Comparison of ENCODE assay signal across 24 cellular contexts in the genomic region with DNA sequence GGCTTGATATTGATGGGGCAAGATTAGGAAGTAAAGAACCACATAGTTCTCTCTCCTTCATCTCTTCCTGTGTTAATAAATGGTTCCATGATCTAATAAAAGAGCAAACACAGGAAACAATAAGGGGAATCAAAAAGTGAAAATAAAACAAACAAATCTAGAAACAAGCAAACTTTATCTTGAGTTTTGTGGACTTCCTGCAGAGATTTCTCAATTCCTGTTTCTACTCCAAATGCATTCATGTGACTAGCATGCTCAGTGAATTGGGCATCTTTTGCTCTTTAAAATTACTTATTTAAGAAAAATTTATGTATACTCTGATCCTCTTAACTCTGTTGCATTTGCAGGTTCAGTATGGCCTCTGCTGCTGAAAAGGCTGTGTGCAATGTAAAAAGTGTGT.
DNase-seq lines count a peak whose midpoint lies in the region; ATAC-seq and TF ChIP-seq lines count a peak whose summit lies in the region.
"Had no signal": no experiment of that assay in that cellular context is flagged by ENCODE, and none has a peak within 500 bp of the region (broad histone marks: within the 10 kb centered on the region; RNA-seq: fewer than 3 reads in every experiment).

No MANE protein-coding gene starts in this region.

- CTCF ChIA-PET in Caco-2 (lab: Charles Lee): no interaction called here

- peaks cover 5 to 31% (median 5%) of the 10 kb centered on the region in 3 donors for H3K4me1 Mint-ChIP-seq in naive B cell
- no peaks in the 10 kb centered on the region for H3K4me1 Mint-ChIP-seq in Caco-2 (ENCODE audit: low read depth, unreplicated experiment)
- H3K4me1 Mint-ChIP-seq: activated naive CD4-positive, alpha-beta T cell treated with anti-CD3 and anti-CD28 coated beads, Interleukin-2, amount 50 U/mL, for 24 hours; neural crest cell had no signal

- no peak for TF ChIP-seq CTCF in gastroesophageal sphincter (IDR thresholded peaks at IDR 0.05)
- no peak for TF ChIP-seq CTCF in Caco-2 (IDR thresholded peaks at IDR 0.05; ENCODE audit: insufficient read depth in 1 of 2, low read depth in 1 of 2, low read length in 1 of 2, severe bottlenecking in 1 of 2, unreplicated experiment in 1 of 2)

- POLR2A ChIA-PET in Caco-2 (lab: Charles Lee): no interaction called here

- BruUV-seq in Caco-2 (replicated peaks; lab: Mats Ljungman, UMichigan): no TSS peak

- peak; percentile 48 for ATAC-seq in GM18519 (IDR thresholded peaks at IDR 0.05; ENCODE audit: low FRiP score, unreplicated experiment)
- peak; percentile 38 for ATAC-seq in GM21717 (IDR thresholded peaks at IDR 0.05; ENCODE audit: unreplicated experiment)
- peak; percentile 43 for ATAC-seq in HG03432 (IDR thresholded peaks at IDR 0.05; ENCODE audit: unreplicated experiment)
- ATAC-seq in naive B cell (ENCODE audit: low read depth in 2 of 2): peak; percentile 70
- ATAC-seq in gastroesophageal sphincter: no peak
- ATAC-seq: activated CD4-positive, CD25-positive, alpha-beta regulatory T cell treated with anti-CD3 and anti-CD28 coated beads, Interleukin-2, amount 50 U/mL, for 24 hours; left lung; psoas muscle had no signal

- H3K4me3 Mint-ChIP-seq in naive B cell (peak overlapping the region in 5 of 8 donors; percentile 5 to 80 (median 45)), Caco-2 (ENCODE audit: unreplicated experiment) (no peak overlapping the region)
- H3K4me3 Mint-ChIP-seq: activated naive CD4-positive, alpha-beta T cell treated with anti-CD3 and anti-CD28 coated beads, Interleukin-2, amount 50 U/mL, for 24 hours; neural crest cell had no signal

- no peak overlapping the region for H3K4me3 ChIP-seq in gastroesophageal sphincter
- no peak overlapping the region for H3K4me3 ChIP-seq in Caco-2 (ENCODE audit: low read depth, low read length)
- H3K4me3 ChIP-seq: left lung, psoas muscle, smooth muscle cell, upper lobe of left lung had no signal

- DNase-seq in naive B cell (peak; percentile 3), Caco-2 (no peak), DMS153 (lab: John Stamatoyannopoulos, UW) (no peak)
- DNase-seq: activated T-cell treated with anti-CD3 and anti-CD28 coated beads, Interleukin-2, amount 50 U/mL, for 48 hours; KBM-7; left lung; midbrain; NCI-H1048; NCI-H2081; NCI-H510A treated with DMSO at 0.1 percent for 48 hours; psoas muscle; RPMI8226; SK-N-SH; stimulated activated CD4-positive, alpha-beta T cell treated with anti-CD3 and anti-CD28 coated beads, Interleukin-4, amount 100 ng/mL, for 24 hours; T-helper 9 cell; upper lobe of left lung had no signal

- H3K27me3 ChIP-seq in gastroesophageal sphincter: no peaks in the 10 kb centered on the region
- no peaks in the 10 kb centered on the region for H3K27me3 ChIP-seq in Caco-2 (replicated peaks; ENCODE audit: control insufficient read depth, insufficient read depth, low read length)
- H3K27me3 ChIP-seq: left lung, upper lobe of left lung had no signal

- H3K27ac Mint-ChIP-seq in naive B cell: peak overlapping the region in 2 of 6 donors; percentile 49 to 54
- no peak overlapping the region for H3K27ac Mint-ChIP-seq in Caco-2 (ENCODE audit: unreplicated experiment)
- H3K27ac Mint-ChIP-seq: activated naive CD4-positive, alpha-beta T cell treated with anti-CD3 and anti-CD28 coated beads, Interleukin-2, amount 50 U/mL, for 24 hours had no signal

- TF ChIP-seq POLR2A in gastroesophageal sphincter (IDR thresholded peaks at IDR 0.05): no peak

- no peaks in the 10 kb centered on the region for H3K27me3 Mint-ChIP-seq in naive B cell
- peaks cover 3% of the 10 kb centered on the region for H3K27me3 Mint-ChIP-seq in Caco-2 (ENCODE audit: insufficient read depth, unreplicated experiment)
- H3K27me3 Mint-ChIP-seq: activated naive CD4-positive, alpha-beta T cell treated with anti-CD3 and anti-CD28 coated beads, Interleukin-2, amount 50 U/mL, for 24 hours had no signal

- intact Hi-C loops in Caco-2 (cut with micrococcal nuclease; ENCODE audit: unreplicated experiment): no loop called here

- no peaks in the 10 kb centered on the region for H3K36me3 Mint-ChIP-seq in naive B cell
- H3K36me3 Mint-ChIP-seq in Caco-2 (ENCODE audit: insufficient read depth, unreplicated experiment): no peaks in the 10 kb centered on the region
- H3K36me3 Mint-ChIP-seq: activated naive CD4-positive, alpha-beta T cell treated with anti-CD3 and anti-CD28 coated beads, Interleukin-2, amount 50 U/mL, for 24 hours had no signal

- peaks cover 0 to 6% (median 0%) of the 10 kb centered on the region in 7 donors for H3K9me3 Mint-ChIP-seq in naive B cell
- no peaks in the 10 kb centered on the region for H3K9me3 Mint-ChIP-seq in Caco-2 (ENCODE audit: unreplicated experiment)
- H3K9me3 Mint-ChIP-seq: neural crest cell had no signal

- H3K36me3 ChIP-seq in gastroesophageal sphincter (no peaks in the 10 kb centered on the region), Caco-2 (ENCODE audit: control insufficient read depth, insufficient read depth, low read length) (no peaks in the 10 kb centered on the region)
- H3K36me3 ChIP-seq: left lung, upper lobe of left lung had no signal

- no peaks in the 10 kb centered on the region for H3K9me3 ChIP-seq in gastroesophageal sphincter
- no peaks in the 10 kb centered on the region for H3K9me3 ChIP-seq in Caco-2
- H3K9me3 ChIP-seq: left lung, psoas muscle, SK-N-SH, upper lobe of left lung had no signal

- no peak for TF ChIP-seq EP300 in gastroesophageal sphincter (IDR thresholded peaks at IDR 0.05)

- no peak overlapping the region for H3K27ac ChIP-seq in gastroesophageal sphincter
- H3K27ac ChIP-seq: left lung, psoas muscle, upper lobe of left lung had no signal

- H3K4me1 ChIP-seq in gastroesophageal sphincter (no peaks in the 10 kb centered on the region), Caco-2 (no peaks in the 10 kb centered on the region)
- H3K4me1 ChIP-seq: left lung, psoas muscle, upper lobe of left lung had no signal
